ENCODE assay signal across 8 cellular contexts in the genomic region with DNA sequence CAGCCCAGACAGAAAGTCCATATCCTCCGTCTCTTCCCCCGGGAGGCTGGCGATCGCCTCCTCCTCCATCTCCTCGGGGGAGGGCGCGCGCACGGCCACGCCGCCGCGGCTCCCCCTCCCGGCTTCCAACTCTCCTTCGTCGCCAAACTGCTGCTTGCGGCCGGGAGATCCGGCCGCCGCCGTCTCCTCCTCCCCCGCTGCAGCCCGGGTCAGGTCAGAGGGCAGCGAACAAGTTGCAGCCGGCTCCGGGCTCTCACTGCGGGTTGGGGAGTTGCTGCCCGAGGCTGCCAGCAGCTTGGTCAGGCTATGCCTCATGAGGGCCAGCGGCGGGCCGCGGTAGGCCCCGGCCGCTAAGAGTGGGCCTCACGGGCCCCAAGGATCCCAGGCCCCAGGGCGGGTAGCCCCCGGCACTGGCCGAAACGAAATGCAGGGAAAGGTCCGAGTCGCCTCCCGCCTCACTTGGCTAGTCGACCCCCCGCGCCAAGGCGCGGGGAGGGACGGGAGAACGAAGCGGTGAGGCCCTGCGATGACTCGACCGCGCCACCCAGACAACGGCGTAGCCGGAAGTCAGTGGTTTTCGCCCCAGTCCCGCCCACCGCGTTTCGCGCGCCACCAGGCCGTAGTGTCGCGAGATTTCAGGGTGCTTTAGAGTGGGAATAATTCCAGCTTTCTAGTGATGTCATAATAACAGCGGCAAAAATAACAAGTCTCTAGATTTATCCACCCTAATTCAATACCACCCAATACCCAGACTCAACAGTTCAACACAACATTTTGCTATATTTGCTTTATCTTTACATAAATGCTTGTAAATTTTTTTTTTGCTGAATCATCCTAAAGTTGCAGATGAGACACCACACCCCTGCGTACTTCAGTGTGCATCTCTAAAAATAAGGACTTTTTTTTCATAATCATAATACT. TPM values are rescaled to one million over a fixed set of nuclear protein-coding genes. Genes with fewer than 3 reads are reported as not detected.
DNase-seq lines count a peak whose midpoint lies in the region; ATAC-seq and TF ChIP-seq lines count a peak whose summit lies in the region.

A gene with protein sequence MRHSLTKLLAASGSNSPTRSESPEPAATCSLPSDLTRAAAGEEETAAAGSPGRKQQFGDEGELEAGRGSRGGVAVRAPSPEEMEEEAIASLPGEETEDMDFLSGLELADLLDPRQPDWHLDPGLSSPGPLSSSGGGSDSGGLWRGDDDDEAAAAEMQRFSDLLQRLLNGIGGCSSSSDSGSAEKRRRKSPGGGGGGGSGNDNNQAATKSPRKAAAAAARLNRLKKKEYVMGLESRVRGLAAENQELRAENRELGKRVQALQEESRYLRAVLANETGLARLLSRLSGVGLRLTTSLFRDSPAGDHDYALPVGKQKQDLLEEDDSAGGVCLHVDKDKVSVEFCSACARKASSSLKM (minus strand): TSS at position 569 of the 921 bp plus-strand sequence. CDS start 254 bp downstream, at position 315.

- peak within 1 kb of the TSS; percentile 68 for H2BK120ac ChIP-seq in IMR-90 (ENCODE audit: low read depth, low read length)

- H3K14ac ChIP-seq in IMR-90 (replicated peaks; ENCODE audit: low read depth, low read length), result peak within 1 kb of the TSS; percentile 94

- H3K27me3 ChIP-seq in IMR-90 (ENCODE audit: control insufficient read depth, insufficient read depth, low read length), result no peaks in the 10 kb centered on the region
- H3K27me3 ChIP-seq in mononuclear cell (ENCODE audit: insufficient read depth, low read length), result no peaks in the 10 kb centered on the region

- H3K9me3 ChIP-seq in IMR-90 (ENCODE audit: control insufficient read depth, insufficient read depth, low read length) (no peaks in the 10 kb centered on the region), mononuclear cell (ENCODE audit: low read depth, low read length) (no peaks in the 10 kb centered on the region)

- H3K9me1 ChIP-seq in IMR-90 (ENCODE audit: insufficient read depth, low read length), result no peaks in the 10 kb centered on the region

- H2AK5ac ChIP-seq in IMR-90 (ENCODE audit: low read depth, low read length), result peak within 1 kb of the TSS; percentile 95

- peak within 1 kb of the TSS; percentile 73 to 90 for H4K8ac ChIP-seq in IMR-90 (ENCODE audit: low read depth in 2 of 2, low read length in 2 of 2)

- H2BK5ac ChIP-seq in IMR-90 (ENCODE audit: low read depth, low read length, poor library complexity, severe bottlenecking), result peak within 1 kb of the TSS; percentile 85

- TF ChIP-seq RAD21 in IMR-90 (IDR thresholded peaks at IDR 0.05; ENCODE audit: low read length), result no peak

- H4K20me1 ChIP-seq in IMR-90 (ENCODE audit: insufficient read depth, low read length), result peaks cover 33% of the 10 kb centered on the region

- peak; percentile 94 for ATAC-seq in GM21528 (IDR thresholded peaks at IDR 0.05; ENCODE audit: low FRiP score, unreplicated experiment)
- ATAC-seq in IMR-90 (ENCODE audit: low read depth), result peak; percentile 92

- peak within 1 kb of the TSS; percentile 97 for H3K4me2 ChIP-seq in IMR-90 (ENCODE audit: low read depth, low read length)

- H3K4me1 ChIP-seq in IMR-90 (ENCODE audit: control insufficient read depth, insufficient read depth, low read length) (no peaks in the 10 kb centered on the region; the same call in 1 of the 2 replicates), mononuclear cell (ENCODE audit: insufficient read depth, low read length) (peaks cover 16% of the 10 kb centered on the region)

- no peak within 1 kb of the TSS for H2BK15ac ChIP-seq in IMR-90 (ENCODE audit: low read depth, low read length)

- CTCF ChIA-PET in IMR-90 (lab: Yijun Ruan, JAX), result interaction anchor here (1.0 kb wide), 1 partner anchor 20 kb away, joined by 3 read pairs; no protein-coding TSS in a partner anchor

- H3K79me1 ChIP-seq in IMR-90 (ENCODE audit: low read depth in 1 of 2, low read length in 2 of 2), result peaks cover 0 to 11% of the 10 kb centered on the region in 2 experiments; a peak in 1 of 4 replicates

- TF ChIP-seq POLR2A in IMR-90 (IDR thresholded peaks at IDR 0.05; ENCODE audit: low read depth, low read length), result peak; percentile 94

- H3K56ac ChIP-seq in IMR-90 (ENCODE audit: extremely low read depth, insufficient read depth, low read length), result peak within 1 kb of the TSS; percentile 90

- peak within 1 kb of the TSS; percentile 85 for H3K27ac ChIP-seq in IMR-90 (ENCODE audit: insufficient read depth, low read length)

- DNase-seq in DMS 273 (lab: John Stamatoyannopoulos, UW; ENCODE audit: unreplicated experiment) (peak; percentile 96), IMR-90 (peak; percentile 95), OCI-M1 (lab: John Stamatoyannopoulos, UW) (peak; percentile 100), activated T-cell treated with anti-CD3 and anti-CD28 coated beads for 24 hours (ENCODE audit: low read depth) (peak; percentile 95), epidermal melanocyte (ENCODE audit: insufficient read length, low spot score) (peak; percentile 93)
- peak; percentile 87 to 89 for DNase-seq in stimulated activated CD8-positive, alpha-beta memory T cell treated with anti-CD3 and anti-CD28 coated beads, Interleukin-4, amount 100 ng/mL, for 1 hour (ENCODE audit: low read depth in 2 of 2, low spot score in 1 of 2)

- WGBS in IMR-90 (ENCODE audit: extremely low coverage in 2 of 2, insufficient read length in 1 of 2), 2 experiments, result 1% methylated on average over 28 of the region's 70 CpGs; no CpG with 5 or more reads in 1 of the 2 experiments

- peak within 1 kb of the TSS; percentile 37 for H3K18ac ChIP-seq in IMR-90 (ENCODE audit: low read depth, low read length)

- H2BK20ac ChIP-seq in IMR-90 (ENCODE audit: low read depth, low read length), result no peak within 1 kb of the TSS

- TF ChIP-seq CTCF in IMR-90 (conservative IDR thresholded peaks at IDR 0.05; ENCODE audit: low read depth, low read length), result no peak

- no TSS peak for BruUV-seq in IMR-90 (replicated peaks; lab: Mats Ljungman, UMichigan)

- H3K9ac ChIP-seq in IMR-90 (ENCODE audit: low read depth, low read length), result peak within 1 kb of the TSS; percentile 95

- H2AK9ac ChIP-seq in IMR-90 (replicated peaks; ENCODE audit: low read depth, low read length, poor library complexity), result peak within 1 kb of the TSS; percentile 99

- peak within 1 kb of the TSS; percentile 85 for H2AFZ ChIP-seq in IMR-90 (replicated peaks; ENCODE audit: low read length, poor library complexity)

- peaks cover 4% of the 10 kb centered on the region; the same call in 1 of the 2 replicates for H3K36me3 ChIP-seq in IMR-90 (ENCODE audit: control insufficient read depth, insufficient read depth, low read length)

- intact Hi-C loops in IMR-90 (cut with micrococcal nuclease), result loop anchor here (1.0 to 2.0 kb wide), 5 partner anchors 20 to 189 kb away; a partner anchor contains a TSS

- peak within 1 kb of the TSS; percentile 95 for H3K4ac ChIP-seq in IMR-90 (ENCODE audit: low read depth, low read length)

- H4K91ac ChIP-seq in IMR-90 (ENCODE audit: insufficient read depth, low read depth, low read length), result peak within 1 kb of the TSS; percentile 79

- POLR2A ChIA-PET in IMR-90 (lab: Charles Lee; ENCODE audit: unreplicated experiment), result interaction anchor here (1.3 kb wide), 1 partner anchor 37 kb away, joined by 16 read pairs; a partner anchor contains a TSS

- peak within 1 kb of the TSS; percentile 95 for H4K5ac ChIP-seq in IMR-90 (ENCODE audit: low read depth, low read length)

- peak within 1 kb of the TSS; percentile 99 for H3K23ac ChIP-seq in IMR-90 (ENCODE audit: low read depth, low read length)

- in situ Hi-C loops in IMR-90 (cut with MboI; ENCODE audit: low sequenced_read_pairs), result no loop called here

- dilution Hi-C loops in IMR-90 (cut with HindIII; ENCODE audit: low sequenced_read_pairs, unreplicated experiment), result no loop called here

- H3K4me3 ChIP-seq in IMR-90 (ENCODE audit: insufficient read depth, low read depth, low read length) (peak within 1 kb of the TSS; percentile 96), mononuclear cell (ENCODE audit: low read length) (peak within 1 kb of the TSS; percentile 83)

TF ChIP-seq in IMR-90, 13 proteins besides CTCF, POLR2A, EP300 and RAD21 (continues in another document):
- TF ChIP-seq MAZ (IDR thresholded peaks at IDR 0.05; ENCODE audit: borderline replicate concordance, low read depth, low read length), result peak; percentile 60; the same call in 1 of the 2 replicates
- TF ChIP-seq CHD1 (IDR thresholded peaks at IDR 0.05; ENCODE audit: low read depth, low read length), result no peak; the same call in 1 of the 2 replicates
- peak; percentile 2; the same call in 1 of the 2 replicates for TF ChIP-seq FOS (IDR thresholded peaks at IDR 0.05; ENCODE audit: low read depth, low read length)
- TF ChIP-seq MAFK (IDR thresholded peaks at IDR 0.05; ENCODE audit: low read depth, low read length), result peak; percentile 92
- TF ChIP-seq SMC3 (IDR thresholded peaks at IDR 0.05; ENCODE audit: low read depth, low read length), result no peak
- TF ChIP-seq NFE2L2 (IDR thresholded peaks at IDR 0.05; ENCODE audit: low read depth, low read length), result peak; percentile 96
- TF ChIP-seq RFX5 (IDR thresholded peaks at IDR 0.05; ENCODE audit: low read depth, low read length), result no peak
- TF ChIP-seq, protein P1, sequence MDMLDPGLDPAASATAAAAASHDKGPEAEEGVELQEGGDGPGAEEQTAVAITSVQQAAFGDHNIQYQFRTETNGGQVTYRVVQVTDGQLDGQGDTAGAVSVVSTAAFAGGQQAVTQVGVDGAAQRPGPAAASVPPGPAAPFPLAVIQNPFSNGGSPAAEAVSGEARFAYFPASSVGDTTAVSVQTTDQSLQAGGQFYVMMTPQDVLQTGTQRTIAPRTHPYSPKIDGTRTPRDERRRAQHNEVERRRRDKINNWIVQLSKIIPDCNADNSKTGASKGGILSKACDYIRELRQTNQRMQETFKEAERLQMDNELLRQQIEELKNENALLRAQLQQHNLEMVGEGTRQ (IDR thresholded peaks at IDR 0.05; ENCODE audit: low read depth, low read length), result no peak
- TF ChIP-seq, protein P2, sequence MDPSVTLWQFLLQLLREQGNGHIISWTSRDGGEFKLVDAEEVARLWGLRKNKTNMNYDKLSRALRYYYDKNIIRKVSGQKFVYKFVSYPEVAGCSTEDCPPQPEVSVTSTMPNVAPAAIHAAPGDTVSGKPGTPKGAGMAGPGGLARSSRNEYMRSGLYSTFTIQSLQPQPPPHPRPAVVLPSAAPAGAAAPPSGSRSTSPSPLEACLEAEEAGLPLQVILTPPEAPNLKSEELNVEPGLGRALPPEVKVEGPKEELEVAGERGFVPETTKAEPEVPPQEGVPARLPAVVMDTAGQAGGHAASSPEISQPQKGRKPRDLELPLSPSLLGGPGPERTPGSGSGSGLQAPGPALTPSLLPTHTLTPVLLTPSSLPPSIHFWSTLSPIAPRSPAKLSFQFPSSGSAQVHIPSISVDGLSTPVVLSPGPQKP (IDR thresholded peaks at IDR 0.05; ENCODE audit: borderline replicate concordance, low read depth, low read length), result no peak
- no peak for TF ChIP-seq CEBPB (IDR thresholded peaks at IDR 0.05; ENCODE audit: low read depth, low read length)
- TF ChIP-seq RCOR1 (IDR thresholded peaks at IDR 0.05; ENCODE audit: insufficient replicate concordance, low read length), result no peak

RNA-seq across cellular contexts. Expression of the gene that starts here (rescaled TPM):
- total RNA-seq in IMR-90 (2012; rRNA removed) (12.5 and 24.4 TPM in 2 replicates), mononuclear cell (55.2 TPM)
- 14.2 and 17.7 TPM in 2 replicates for polyA plus RNA-seq in IMR-90 (2012; rRNA removed)
- 8.4 and 11.4 TPM in 2 replicates for polyA plus RNA-seq in IMR-90 (2012; cell fraction: cytosol; rRNA removed)
- 115 and 175 TPM in 2 replicates for polyA plus RNA-seq in IMR-90 (2012; cell fraction: nucleus; rRNA removed; ENCODE audit: low replicate concordance)

Comparison
In these comparisons a context has a peak if more than half of its experiments do, and no peak if none do; other contexts are left out.
1. Peak in every context shown above with its lines: DNase-seq, ATAC-seq, H3K4me3 ChIP-seq and H3K27ac ChIP-seq.